In the genomic region with DNA sequence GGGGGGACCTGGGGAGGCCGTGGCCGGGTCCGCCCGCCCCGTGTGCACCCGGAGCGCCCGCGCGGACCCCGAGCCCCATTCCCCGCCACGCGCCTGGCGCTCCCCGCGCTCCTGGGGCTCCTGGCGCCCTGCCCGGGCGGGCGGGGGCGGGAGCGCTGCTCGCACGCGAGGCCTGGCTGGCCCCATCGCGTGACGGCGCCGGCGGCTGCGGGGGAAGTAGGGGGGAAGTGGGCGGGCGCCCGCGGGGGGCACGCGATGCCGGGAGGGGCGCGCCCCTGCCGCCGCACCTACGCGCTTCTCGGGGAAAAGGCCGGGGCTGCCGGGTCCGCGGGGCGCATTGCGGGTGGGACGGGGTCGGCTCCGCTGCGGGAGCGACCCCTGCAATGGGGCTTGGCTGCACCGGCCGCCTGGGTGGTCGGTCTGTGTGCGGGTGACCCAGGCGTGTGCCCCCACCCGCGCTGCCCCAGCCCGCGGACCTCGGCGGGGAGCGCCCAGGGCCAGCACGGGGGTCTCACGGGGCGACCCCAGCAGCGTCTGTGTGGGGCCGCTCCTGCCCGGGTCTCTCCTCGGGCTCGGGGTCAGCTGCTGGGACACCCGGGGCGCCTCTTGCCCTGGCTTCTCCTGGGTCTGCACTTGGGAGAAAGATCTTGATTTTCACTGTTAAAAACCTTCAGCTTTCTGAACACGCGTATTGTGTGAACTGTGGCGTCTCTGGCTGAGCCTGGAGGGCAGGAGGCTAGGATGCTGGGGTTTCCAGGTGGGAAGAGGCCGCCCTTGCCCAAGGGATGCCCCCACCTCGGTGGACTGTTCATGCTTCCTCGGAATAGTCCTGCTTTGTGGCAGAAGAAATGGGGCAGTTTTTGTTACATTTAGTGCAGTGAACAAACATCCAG, we compare ENCODE assay signal across 8 cellular contexts. TPM values are rescaled to one million over a fixed set of nuclear protein-coding genes. Genes with fewer than 3 reads are reported as not detected.
DNase-seq lines count a peak whose midpoint lies in the region; ATAC-seq, FAIRE-seq and TF ChIP-seq lines count a peak whose summit lies in the region.

No MANE protein-coding gene starts in this region.

- peaks cover 8 to 10% of the 10 kb centered on the region in 2 donors for H3K4me1 Mint-ChIP-seq in effector memory CD8-positive, alpha-beta T cell (ENCODE audit: low read depth in 2 of 2)

- H3K4me1 ChIP-seq in muscle layer of colon (ENCODE audit: insufficient read depth, low read length), result no peaks in the 10 kb centered on the region

- H3K36me3 Mint-ChIP-seq in effector memory CD8-positive, alpha-beta T cell (ENCODE audit: insufficient read depth), result no peaks in the 10 kb centered on the region

- H3K27ac ChIP-seq in muscle layer of colon (ENCODE audit: low read depth, low read length), result no peak overlapping the region

- peaks cover 24 to 73% of the 10 kb centered on the region in 2 donors for H3K27me3 Mint-ChIP-seq in effector memory CD8-positive, alpha-beta T cell

- H3K4me3 ChIP-seq in BJ (ENCODE audit: low read depth, low read length) (0 out of 2 replicates have a peak overlapping the region, but pooled peaks have one; percentile 13), muscle layer of colon (ENCODE audit: low read depth in 1 of 2, low read length in 2 of 2) (peak overlapping the region; percentile 7 to 20)

- peak; percentile 80 for FAIRE-seq in GM19239 (lab: Jason Lieb, UNC)

- peaks cover 14% of the 10 kb centered on the region for H3K36me3 ChIP-seq in BJ (ENCODE audit: control insufficient read depth, insufficient read depth, low read length)
- no peaks in the 10 kb centered on the region for H3K36me3 ChIP-seq in muscle layer of colon (ENCODE audit: insufficient read depth, low read length)

- POLR2A ChIA-PET in BJ (lab: Charles Lee), result no interaction called here

- H3K9me3 Mint-ChIP-seq in effector memory CD8-positive, alpha-beta T cell, result no peaks in the 10 kb centered on the region

- no peaks in the 10 kb centered on the region for H3K27me3 ChIP-seq in BJ (ENCODE audit: control insufficient read depth, insufficient read depth, low read length)
- peaks cover 5 to 17% of the 10 kb centered on the region in 2 donors for H3K27me3 ChIP-seq in muscle layer of colon (ENCODE audit: control insufficient read depth in 1 of 2, insufficient read depth in 2 of 2, low read length in 2 of 2)

- peak; percentile 70 for ATAC-seq in effector memory CD8-positive, alpha-beta T cell (replicated peaks)
- peak; percentile 33 for ATAC-seq in stimulated activated naive CD8-positive, alpha-beta T cell treated with anti-CD3 and anti-CD28 coated beads, Interleukin-15, Interleukin-2, amounts not matched to agents 100 U/mL and 50 U/mL, for 24 hours

- H3K9ac ChIP-seq in muscle layer of colon (ENCODE audit: low read length), result no peak overlapping the region

- no peak for TF ChIP-seq CTCF in BJ (IDR thresholded peaks at IDR 0.05; ENCODE audit: insufficient read depth, low read depth, low read length)

- H3K9me3 ChIP-seq in muscle layer of colon (ENCODE audit: low read length), result no peaks in the 10 kb centered on the region

- no peak overlapping the region for H3K27ac Mint-ChIP-seq in effector memory CD8-positive, alpha-beta T cell

- CTCF ChIA-PET in BJ (lab: Yijun Ruan, JAX), result interaction anchor here (1.4 kb wide), 1 partner anchor 36 kb away, joined by 3 read pairs; no protein-coding TSS in a partner anchor

- peak overlapping the region in 1 of 2 donors; percentile 10 for H3K4me3 Mint-ChIP-seq in effector memory CD8-positive, alpha-beta T cell

- DNase-seq in BJ (ENCODE audit: low read depth) (no peak), GM19239 (ENCODE audit: insufficient read length, low spot score) (peak; percentile 85), NCI-H1105 treated with DMSO at 0.1 percent for 48 hours (lab: John Stamatoyannopoulos, UW) (peak; percentile 37), OCI-M2 (lab: John Stamatoyannopoulos, UW; ENCODE audit: unreplicated experiment) (no peak)
- DNase-seq in activated CD4-positive, alpha-beta T cell treated with anti-CD3 and anti-CD28 coated beads for 4 hours, result peak; percentile 59 to 78
- peak; percentile 10 to 20 (median 16) for DNase-seq in effector memory CD8-positive, alpha-beta T cell
- peak; percentile 84 for DNase-seq in stimulated activated naive CD8-positive, alpha-beta T cell treated with anti-CD3 and anti-CD28 coated beads, Interleukin-15, Interleukin-2, amounts not matched to agents 100 U/mL and 50 U/mL, for 24 hours

RNA-seq across cellular contexts. Expression of gene AHRR, which starts 52.4 kb away (rescaled TPM):
- polyA plus RNA-seq in BJ (2011; rRNA removed), result 25.2 and 36.4 TPM in 2 replicates
- polyA minus RNA-seq in BJ (2011; rRNA and poly(A)+ RNA removed), result 26.4 and 28.5 TPM in 2 replicates

Comparison
In these comparisons a context has a peak if more than half of its experiments do, and no peak if none do; other contexts are left out.
1. DNase-seq: peak in GM19239 (single experiment), NCI-H1105 treated with DMSO at 0.1 percent for 48 hours (single experiment), activated CD4-positive, alpha-beta T cell treated with anti-CD3 and anti-CD28 coated beads for 4 hours (2 of 2), effector memory CD8-positive, alpha-beta T cell (3 of 3) and stimulated activated naive CD8-positive, alpha-beta T cell treated with anti-CD3 and anti-CD28 coated beads, Interleukin-15, Interleukin-2, amounts not matched to agents 100 U/mL and 50 U/mL, for 24 hours (single experiment); none in BJ (single experiment) and OCI-M2 (single experiment).